14 cellular contexts compared by ENCODE assay signal in the genomic region with DNA sequence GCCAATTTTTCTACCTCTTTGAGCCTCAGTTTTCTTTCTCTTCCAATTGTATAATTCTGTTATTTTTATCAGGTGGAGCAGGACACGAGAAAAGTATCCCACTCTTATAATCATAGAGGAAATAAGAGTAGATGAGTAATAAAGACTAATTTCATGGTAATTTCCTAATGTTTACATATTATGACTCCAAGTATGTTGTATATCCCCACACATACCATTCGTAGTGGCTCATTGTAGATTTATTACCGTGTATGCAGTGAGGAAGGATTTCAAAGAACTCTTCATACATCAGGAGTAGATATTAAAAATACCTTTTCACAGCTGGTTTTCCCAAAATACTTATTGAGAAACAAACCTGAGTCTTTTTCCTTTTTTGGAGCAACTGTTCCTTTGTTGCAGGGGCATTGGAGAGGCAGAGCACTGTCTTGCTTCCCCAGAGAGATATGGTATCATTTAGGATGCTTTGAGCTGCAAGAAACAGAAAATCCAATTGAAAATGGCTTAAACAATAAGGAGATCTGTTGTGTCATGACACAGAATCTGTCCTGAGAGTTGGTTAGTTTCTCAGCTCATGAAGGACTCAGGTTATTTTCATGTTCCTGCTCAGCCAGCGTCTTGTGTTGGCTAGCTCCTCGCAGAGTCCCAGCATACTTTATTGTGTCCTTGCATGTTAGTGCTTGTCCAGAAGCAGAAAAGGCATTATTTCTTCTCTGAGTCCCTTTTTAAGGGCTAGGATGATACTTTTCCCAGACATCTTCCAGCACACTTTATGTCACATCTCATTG.
DNase-seq lines count a peak whose midpoint lies in the region; ATAC-seq and TF ChIP-seq lines count a peak whose summit lies in the region.
"Had no signal": no experiment of that assay in that cellular context is flagged by ENCODE, and none has a peak within 500 bp of the region (broad histone marks: within the 10 kb centered on the region; RNA-seq: fewer than 3 reads in every experiment).

No MANE protein-coding gene starts in this region.

- H3K4me3 ChIP-seq in AG04449 (ENCODE audit: low read depth, low read length): no peak overlapping the region
- H3K4me3 ChIP-seq: colonic mucosa, tibial nerve had no signal

- CTCF ChIA-PET in AG04449 (lab: Yijun Ruan, JAX): interaction anchor here (1.3 to 3.0 kb wide), 3 partner anchors 19 to 48 kb away, joined by 3 to 9 read pairs (median 4); no protein-coding TSS in a partner anchor

- peaks cover 88% of the 10 kb centered on the region for H3K4me1 Mint-ChIP-seq in chondrocyte (ENCODE audit: low read depth)
- peaks cover 64% of the 10 kb centered on the region for H3K4me1 Mint-ChIP-seq in CD14-positive monocyte

- no peak for TF ChIP-seq CTCF in AG04449 (IDR thresholded peaks at IDR 0.05; ENCODE audit: insufficient read depth, low read length, missing control alignments)
- no peak for TF ChIP-seq CTCF in chondrocyte (IDR thresholded peaks at IDR 0.05)
- TF ChIP-seq CTCF in CD14-positive monocyte (IDR thresholded peaks at IDR 0.05): no peak

- H3K27ac Mint-ChIP-seq in chondrocyte (ENCODE audit: unreplicated experiment) (peak overlapping the region; percentile 65), CD14-positive monocyte (no peak overlapping the region)

- no peaks in the 10 kb centered on the region for H3K36me3 Mint-ChIP-seq in chondrocyte (ENCODE audit: low read depth)
- peaks cover 82 to 88% of the 10 kb centered on the region in 2 donors for H3K36me3 Mint-ChIP-seq in CD14-positive monocyte

- H3K27me3 Mint-ChIP-seq in chondrocyte (ENCODE audit: low read depth) (no peaks in the 10 kb centered on the region), CD14-positive monocyte (ENCODE audit: low read depth in 3 of 3) (peaks cover 0 to 2% (median 1%) of the 10 kb centered on the region in 3 donors)

- H3K9me3 Mint-ChIP-seq in chondrocyte (ENCODE audit: low read depth) (no peaks in the 10 kb centered on the region), CD14-positive monocyte (no peaks in the 10 kb centered on the region)

- POLR2A ChIA-PET in AG04449 (lab: Yijun Ruan, JAX): interaction anchor here (0.8 to 1.4 kb wide), 5 partner anchors 25 to 343 kb away, joined by 3 to 4 read pairs (median 3); a partner anchor contains a TSS

- peak; percentile 67 for DNase-seq in AG04449 (ENCODE audit: low read depth, low spot score)
- DNase-seq in NCI-H82 (lab: John Stamatoyannopoulos, UW): peak; percentile 46
- no peak for DNase-seq in chondrocyte (ENCODE audit: low spot score)
- peak; percentile 11 for DNase-seq in kidney glomerular epithelial cell (lab: John Stamatoyannopoulos, UW)
- no peak for DNase-seq in CD14-positive monocyte (ENCODE audit: low spot score)
- no peak for DNase-seq in NCI-H2029 (lab: John Stamatoyannopoulos, UW)
- DNase-seq in NCI-H1436 treated with DMSO at 0.1 percent for 48 hours (lab: John Stamatoyannopoulos, UW): no peak
- DNase-seq: activated CD4-positive, alpha-beta T cell treated with anti-CD3 and anti-CD28 coated beads, Interleukin-2, amount 50 U/mL, for 1 hour; activated gamma-delta T cell treated with Interleukin-2 at 50 U/mL for 16 hours; colonic mucosa; NCI-H1930; right cardiac atrium had no signal

- ATAC-seq in GM21723 (IDR thresholded peaks at IDR 0.05; ENCODE audit: unreplicated experiment): no peak
- ATAC-seq: right cardiac atrium had no signal

- intact Hi-C loops in CD14-positive monocyte (cut with micrococcal nuclease): no loop called here

- H3K4me3 Mint-ChIP-seq in chondrocyte (ENCODE audit: unreplicated experiment): no peak overlapping the region
- H3K4me3 Mint-ChIP-seq in CD14-positive monocyte: no peak overlapping the region

Comparison
In these comparisons a context has a peak if more than half of its experiments do, and no peak if none do; other contexts are left out.
1. DNase-seq: peak in AG04449 (single experiment), NCI-H82 (single experiment) and kidney glomerular epithelial cell (single experiment); none in chondrocyte (single experiment), CD14-positive monocyte (single experiment), NCI-H2029 (single experiment) and NCI-H1436 treated with DMSO at 0.1 percent for 48 hours (single experiment).